Comparison of ENCODE assay signal across 26 cellular contexts in genomic region chr7:158591944-158592343, GRCh38. TPM values are rescaled to one million over a fixed set of nuclear protein-coding genes. Genes with fewer than 3 reads are reported as not detected.
"Had no signal": no experiment of that assay in that cellular context is flagged by ENCODE, and none has a peak within 500 bp of the region (broad histone marks: within the 10 kb centered on the region; RNA-seq: fewer than 3 reads in every experiment).

No MANE protein-coding gene starts in this region.

- FAIRE-seq: frontal cortex had no signal

- H3K4me3 ChIP-seq: ascending aorta, breast epithelium, cardiac muscle cell, coronary artery, dorsolateral prefrontal cortex had no signal

- DNase-seq: activated CD4-positive, alpha-beta memory T cell treated with anti-CD3 and anti-CD28 coated beads, Interleukin-2, amount 10 ng/mL, durations not matched to agents 7 days and 5 days; activated CD4-positive, alpha-beta T cell treated with anti-CD3 and anti-CD28 coated beads for 36 hours; activated CD4-positive, alpha-beta T cell treated with anti-CD3 and anti-CD28 coated beads, Interleukin-2, amount 10 ng/mL, durations not matched to agents 24 days and 14 days; activated CD4-positive, CD25-positive, alpha-beta regulatory T cell; activated CD4-positive, CD25-positive, alpha-beta regulatory T cell treated with anti-CD3 and anti-CD28 coated beads, Interleukin-2, amount 50 U/mL, for 72 hours; activated CD8-positive, alpha-beta memory T cell treated with anti-CD3 and anti-CD28 coated beads, Interleukin-2, amount 50 U/mL, for 48 hours; activated gamma-delta T cell; activated naive CD4-positive, alpha-beta T cell; activated naive CD4-positive, alpha-beta T cell treated with anti-CD3 and anti-CD28 coated beads, Interleukin-2, amount 10 ng/mL, durations not matched to agents 7 days and 5 days; activated naive CD8-positive, alpha-beta T cell treated with anti-CD3 and anti-CD28 coated beads, Interleukin-2, amount 10 ng/mL, durations not matched to agents 7 days and 5 days; activated T-cell treated with anti-CD3 and anti-CD28 coated beads for 4 hours; activated T-cell treated with anti-CD3 and anti-CD28 coated beads, Interleukin-2, amount 50 U/mL, for 24 hours; activated T-cell treated with anti-CD3 and anti-CD28 coated beads, Interleukin-2, amount 50 U/mL, for 72 hours; dorsolateral prefrontal cortex; effector memory CD4-positive, alpha-beta T cell; endodermal cell; foreskin fibroblast; head of caudate nucleus; T-helper 2 cell had no signal

- H3K27ac ChIP-seq: ascending aorta, breast epithelium, cardiac muscle cell, coronary artery, dorsolateral prefrontal cortex had no signal

- ATAC-seq: activated CD4-positive, alpha-beta T cell treated with anti-CD3 and anti-CD28 coated beads for 36 hours; activated naive CD4-positive, alpha-beta T cell treated with anti-CD3 and anti-CD28 coated beads, Interleukin-2, amount 50 U/mL, for 72 hours; esophagus mucosa had no signal

- H3K36me3 ChIP-seq: ascending aorta, breast epithelium, cardiac muscle cell had no signal

- H3K27me3 ChIP-seq: ascending aorta, breast epithelium, dorsolateral prefrontal cortex had no signal

RNA-seq across cellular contexts. Expression of gene PTPRN2, which starts 4.3 kb away (rescaled TPM):
- total RNA-seq: cardiac muscle cell had no signal
